In the genomic region with DNA sequence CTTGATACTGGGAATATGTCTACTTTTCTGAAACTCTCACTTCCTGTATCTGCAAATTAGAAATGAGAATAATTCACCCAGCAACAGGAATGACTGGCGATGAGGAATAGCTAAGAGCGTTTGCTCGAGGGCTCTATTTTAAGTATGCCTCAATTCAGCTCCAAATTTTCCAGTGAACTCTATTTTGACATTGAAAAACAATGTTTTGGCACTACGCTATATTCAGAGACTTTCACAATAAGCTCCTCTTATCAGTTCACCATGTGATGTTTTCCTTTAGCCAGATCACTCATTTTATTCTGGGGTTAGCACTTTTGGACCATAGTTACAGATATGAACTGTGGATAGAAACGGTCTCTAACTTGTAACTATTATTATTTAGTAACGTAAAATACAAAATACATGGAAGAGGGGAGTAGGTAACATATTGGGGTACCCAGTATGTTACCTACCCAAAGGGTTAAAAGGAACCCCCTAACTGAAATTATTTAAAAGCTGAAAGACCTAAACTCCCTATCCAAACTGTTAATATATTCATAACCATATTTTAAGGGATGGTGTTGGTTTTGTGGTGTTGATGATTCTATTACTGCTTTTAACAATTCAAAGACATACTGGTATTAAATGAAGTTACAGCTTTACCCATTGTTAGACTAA, we compare ENCODE assay signal across 17 cellular contexts. TPM values are rescaled to one million over a fixed set of nuclear protein-coding genes. Genes with fewer than 3 reads are reported as not detected.
A peak's percentile ranks its signal among the peaks of the same experiment; 100 is the strongest.
DNase-seq lines count a peak whose midpoint lies in the region; ATAC-seq and TF ChIP-seq lines count a peak whose summit lies in the region.
"Had no signal": no experiment of that assay in that cellular context is flagged by ENCODE, and none has a peak within 500 bp of the region (broad histone marks: within the 10 kb centered on the region; RNA-seq: fewer than 3 reads in every experiment).

No MANE protein-coding gene starts in this region.

- H3K9me3 ChIP-seq in HCT116 (ENCODE audit: control insufficient read depth in 1 of 2, insufficient read depth in 1 of 2, low read depth in 1 of 2, low read length in 2 of 2), result no peaks in the 10 kb centered on the region
- H3K9me3 ChIP-seq in sigmoid colon, result no peaks in the 10 kb centered on the region
- H3K9me3 ChIP-seq: Caco-2 had no signal

- BruUV-seq in HCT116 (replicated peaks; lab: Mats Ljungman, UMichigan), result no TSS peak

- peak overlapping the region; percentile 52 for H2AFZ ChIP-seq in HCT116 (ENCODE audit: low read depth, low read length, poor library complexity, severe bottlenecking)
- H2AFZ ChIP-seq: GM23338 had no signal

- no peaks in the 10 kb centered on the region for H3K27me3 Mint-ChIP-seq in chondrocyte (ENCODE audit: low read depth)
- H3K27me3 Mint-ChIP-seq in activated CD4-positive, alpha-beta T cell treated with anti-CD3 and anti-CD28 coated beads, Interleukin-2, amount 10 ng/mL, durations not matched to agents 24 days and 14 days, result no peaks in the 10 kb centered on the region
- H3K27me3 Mint-ChIP-seq: activated naive CD4-positive, alpha-beta T cell treated with anti-CD3 and anti-CD28 coated beads, Interleukin-2, amount 50 U/mL, for 24 hours had no signal

- TF ChIP-seq EP300 in sigmoid colon (IDR thresholded peaks at IDR 0.05), result no peak

- RAD21 ChIA-PET in HCT116 (lab: Charles Lee; ENCODE audit: low non-redundant PET in 1 of 2, low total read pairs in 2 of 2, uncharacterized antibody in 2 of 2, unreplicated experiment in 2 of 2), result no interaction called here

- H3K4me1 ChIP-seq in HCT116 (ENCODE audit: control insufficient read depth in 1 of 2, insufficient read depth in 2 of 2, low read length in 2 of 2) (peaks cover 0 to 2% of the 10 kb centered on the region in 2 experiments; a peak in 1 of 4 replicates), sigmoid colon (peaks cover 0 to 37% (median 21%) of the 10 kb centered on the region in 4 donors)

- CTCF ChIA-PET in HCT116 (lab: Charles Lee), result no interaction called here

- TF ChIP-seq CTCF in HCT116 (IDR thresholded peaks at IDR 0.05 in 2 of 3, conservative IDR thresholded peaks at IDR 0.05 in 1 of 3; ENCODE audit: borderline replicate concordance in 1 of 3, insufficient read depth in 1 of 3, low read depth in 2 of 3, low read length in 2 of 3) (no peak), chondrocyte (IDR thresholded peaks at IDR 0.05) (no peak), sigmoid colon (IDR thresholded peaks at IDR 0.05) (no peak)

- no peak overlapping the region for H3K9ac ChIP-seq in HCT116 (ENCODE audit: low read length)

- H3K36me3 Mint-ChIP-seq in chondrocyte (ENCODE audit: low read depth), result no peaks in the 10 kb centered on the region
- H3K36me3 Mint-ChIP-seq in activated CD4-positive, alpha-beta T cell treated with anti-CD3 and anti-CD28 coated beads, Interleukin-2, amount 10 ng/mL, durations not matched to agents 24 days and 14 days (ENCODE audit: low read depth), result no peaks in the 10 kb centered on the region
- H3K36me3 Mint-ChIP-seq: activated naive CD4-positive, alpha-beta T cell treated with anti-CD3 and anti-CD28 coated beads, Interleukin-2, amount 50 U/mL, for 24 hours; immature natural killer cell; WTC11 had no signal

- ATAC-seq in HCT116, result no peak
- ATAC-seq: GM23338, WTC11 had no signal

- intact Hi-C loops in HCT116 (cut with micrococcal nuclease), result no loop called here
- intact Hi-C loops in sigmoid colon (cut with DNase I), result no loop called here
- intact Hi-C loops in activated CD4-positive, alpha-beta T cell treated with anti-CD3 and anti-CD28 coated beads, Interleukin-2, amount 10 ng/mL, durations not matched to agents 24 days and 14 days (cut with micrococcal nuclease), result no loop called here
- intact Hi-C loops in posterior vena cava (cut with DNase I), result no loop called here

- peaks cover 52% of the 10 kb centered on the region for H3K4me1 Mint-ChIP-seq in chondrocyte (ENCODE audit: low read depth)
- no peaks in the 10 kb centered on the region for H3K4me1 Mint-ChIP-seq in activated CD4-positive, alpha-beta T cell treated with anti-CD3 and anti-CD28 coated beads, Interleukin-2, amount 10 ng/mL, durations not matched to agents 24 days and 14 days
- H3K4me1 Mint-ChIP-seq: activated naive CD4-positive, alpha-beta T cell treated with anti-CD3 and anti-CD28 coated beads, Interleukin-2, amount 50 U/mL, for 24 hours; immature natural killer cell had no signal

- H3K79me2 ChIP-seq in HCT116 (ENCODE audit: insufficient read depth, low read length), result no peaks in the 10 kb centered on the region

- H4K20me1 ChIP-seq in HCT116 (ENCODE audit: insufficient read depth), result no peaks in the 10 kb centered on the region

- no peaks in the 10 kb centered on the region for H3K27me3 ChIP-seq in HCT116 (ENCODE audit: insufficient read depth, low read length)
- H3K27me3 ChIP-seq in sigmoid colon, result no peaks in the 10 kb centered on the region

- H3K36me3 ChIP-seq in HCT116 (ENCODE audit: control insufficient read depth in 1 of 2, insufficient read depth in 2 of 2, low read length in 2 of 2) (no peaks in the 10 kb centered on the region), sigmoid colon (no peaks in the 10 kb centered on the region)

- H3K9me2 ChIP-seq in HCT116 (ENCODE audit: insufficient read depth), result no peaks in the 10 kb centered on the region

- H3K9me3 Mint-ChIP-seq in chondrocyte (ENCODE audit: low read depth), result no peaks in the 10 kb centered on the region
- H3K9me3 Mint-ChIP-seq in activated CD4-positive, alpha-beta T cell treated with anti-CD3 and anti-CD28 coated beads, Interleukin-2, amount 10 ng/mL, durations not matched to agents 24 days and 14 days, result no peaks in the 10 kb centered on the region
- H3K9me3 Mint-ChIP-seq: activated naive CD4-positive, alpha-beta T cell treated with anti-CD3 and anti-CD28 coated beads, Interleukin-2, amount 50 U/mL, for 24 hours; GM23338; immature natural killer cell; stimulated activated naive CD8-positive, alpha-beta T cell treated with anti-CD3 and anti-CD28 coated beads, Interleukin-15, Interleukin-2, amounts not matched to agents 100 ng/mL and 50 ng/mL, for 24 hours; WTC11 had no signal

- no peak overlapping the region for H3K4me2 ChIP-seq in HCT116 (ENCODE audit: low read length)
- H3K4me2 ChIP-seq: GM23338 had no signal

- no peak overlapping the region for H3K4me3 ChIP-seq in HCT116 (replicated peaks in 1 of 2; ENCODE audit: low read depth in 1 of 2, low read length in 2 of 2)
- no peak overlapping the region for H3K4me3 ChIP-seq in sigmoid colon
- H3K4me3 ChIP-seq: GM23338 had no signal

- TF ChIP-seq RAD21 in HCT116 (IDR thresholded peaks at IDR 0.05; ENCODE audit: low read depth), result no peak

- DNase-seq in HCT116 (ENCODE audit: low read depth, low spot score), result no peak
- no peak for DNase-seq in chondrocyte (ENCODE audit: low spot score)
- DNase-seq in iris pigment epithelial cell (ENCODE audit: low read depth), result peak; percentile 67
- DNase-seq in sigmoid colon, result no peak
- DNase-seq in activated CD4-positive, alpha-beta T cell treated with anti-CD3 and anti-CD28 coated beads, Interleukin-2, amount 10 ng/mL, durations not matched to agents 24 days and 14 days, result no peak
- no peak for DNase-seq in COLO829 (ENCODE audit: low spot score)
- no peak for DNase-seq in posterior vena cava (ENCODE audit: low spot score)
- DNase-seq in nucleus accumbens (lab: John Stamatoyannopoulos, UW), result no peak
- DNase-seq: activated CD8-positive, alpha-beta memory T cell treated with anti-CD3 and anti-CD28 coated beads, Interleukin-2, amount 50 U/mL, for 48 hours; Caco-2; GDM1; immature natural killer cell; NCI-H2171 treated with DMSO at 0.1 percent for 48 hours had no signal

- no peak for TF ChIP-seq POLR2A in HCT116 (IDR thresholded peaks at IDR 0.05; ENCODE audit: borderline replicate concordance, extremely low read depth, insufficient read depth, insufficient read length)
- TF ChIP-seq POLR2A in sigmoid colon (IDR thresholded peaks at IDR 0.05), result no peak

- no peak overlapping the region for H3K27ac ChIP-seq in HCT116 (ENCODE audit: low read depth, low read length)
- H3K27ac ChIP-seq in sigmoid colon, result peak overlapping the region in 3 of 4 donors; percentile 11 to 51 (median 50)

- peak overlapping the region; percentile 51 for H3K27ac Mint-ChIP-seq in chondrocyte (ENCODE audit: unreplicated experiment)
- H3K27ac Mint-ChIP-seq in activated CD4-positive, alpha-beta T cell treated with anti-CD3 and anti-CD28 coated beads, Interleukin-2, amount 10 ng/mL, durations not matched to agents 24 days and 14 days, result no peak overlapping the region
- H3K27ac Mint-ChIP-seq: activated naive CD4-positive, alpha-beta T cell treated with anti-CD3 and anti-CD28 coated beads, Interleukin-2, amount 50 U/mL, for 24 hours; GM23338; immature natural killer cell; stimulated activated naive CD8-positive, alpha-beta T cell treated with anti-CD3 and anti-CD28 coated beads, Interleukin-15, Interleukin-2, amounts not matched to agents 100 ng/mL and 50 ng/mL, for 24 hours; WTC11 had no signal

- POLR2A ChIA-PET in HCT116 (lab: Charles Lee), result no interaction called here

- 65 to 72% methylated on average over 6 of the region's 6 CpGs for WGBS in sigmoid colon, 2 donors

- no peak overlapping the region for H3K4me3 Mint-ChIP-seq in chondrocyte (ENCODE audit: unreplicated experiment)
- no peak overlapping the region for H3K4me3 Mint-ChIP-seq in activated CD4-positive, alpha-beta T cell treated with anti-CD3 and anti-CD28 coated beads, Interleukin-2, amount 10 ng/mL, durations not matched to agents 24 days and 14 days
- H3K4me3 Mint-ChIP-seq: activated naive CD4-positive, alpha-beta T cell treated with anti-CD3 and anti-CD28 coated beads, Interleukin-2, amount 50 U/mL, for 24 hours; GM23338; immature natural killer cell; stimulated activated naive CD8-positive, alpha-beta T cell treated with anti-CD3 and anti-CD28 coated beads, Interleukin-15, Interleukin-2, amounts not matched to agents 100 ng/mL and 50 ng/mL, for 24 hours; WTC11 had no signal

TF ChIP-seq in HCT116, 20 proteins besides CTCF, POLR2A, EP300 and RAD21 (continues in another document):
- TF ChIP-seq ZFX (IDR thresholded peaks at IDR 0.05), result no peak
- TF ChIP-seq ELF1 (IDR thresholded peaks at IDR 0.05; ENCODE audit: borderline replicate concordance, low read depth), result no peak
- no peak for TF ChIP-seq YY1 (IDR thresholded peaks at IDR 0.05; ENCODE audit: extremely low read depth, insufficient replicate concordance, low read depth, low read length)
- no peak for TF ChIP-seq CBX3 (IDR thresholded peaks at IDR 0.05; ENCODE audit: low read depth)

RNA-seq across cellular contexts. Expression of a gene that starts 28.1 kb away (rescaled TPM):
- total RNA-seq in HCT116 (2021; ENCODE audit: unreplicated experiment), result 1.5 TPM
- 0.17 and 0.25 TPM in 2 replicates for polyA plus RNA-seq in HCT116 (2012)
- total RNA-seq in chondrocyte, result 15.0 to 21.7 TPM (median 20.3 TPM) in 3 replicates
- 10 to 100 TPM; 34.9 to 52.1 (median 46.9) TPM for total RNA-seq in sigmoid colon
- polyA plus RNA-seq in sigmoid colon, result 100 to 1,000 TPM in 2 of 3 donors, 10 to 100 TPM in 1; 87.3 to 280 (median 216) TPM
- 0.78 and 1.4 TPM in 2 replicates for total RNA-seq in activated CD4-positive, alpha-beta T cell treated with anti-CD3 and anti-CD28 coated beads, Interleukin-2, amount 10 ng/mL, durations not matched to agents 24 days and 14 days
- total RNA-seq in posterior vena cava, result 10 to 100 TPM; 43.8 to 72.0 TPM
- total RNA-seq: GM23338 had no signal
